12 cellular contexts compared by ENCODE assay signal in genomic region chr22:37569009-37569920, GRCh38. TPM values are rescaled to one million over a fixed set of nuclear protein-coding genes. Genes with fewer than 3 reads are reported as not detected.
DNase-seq lines count a peak whose midpoint lies in the region; ATAC-seq and TF ChIP-seq lines count a peak whose summit lies in the region.
"Had no signal": no experiment of that assay in that cellular context is flagged by ENCODE, and none has a peak within 500 bp of the region (broad histone marks: within the 10 kb centered on the region; RNA-seq: fewer than 3 reads in every experiment).

No MANE protein-coding gene starts in this region.

- H3K36me3 ChIP-seq in BLaER1, result no peaks in the 10 kb centered on the region
- no peaks in the 10 kb centered on the region for H3K36me3 ChIP-seq in Panc1 (ENCODE audit: control insufficient read depth, insufficient read depth, low read length)
- no peaks in the 10 kb centered on the region for H3K36me3 ChIP-seq in hepatocyte (replicated peaks; ENCODE audit: insufficient read depth, low read depth)
- peaks cover 5 to 20% of the 10 kb centered on the region in 2 donors for H3K36me3 ChIP-seq in muscle layer of duodenum (ENCODE audit: control insufficient read depth in 1 of 2, insufficient read depth in 2 of 2, low read length in 2 of 2)
- H3K36me3 ChIP-seq in GM23248 (ENCODE audit: low read depth), result peaks cover 32% of the 10 kb centered on the region; the same call in 1 of the 2 replicates

- no peaks in the 10 kb centered on the region for H3K27me3 ChIP-seq in BLaER1
- H3K27me3 ChIP-seq in Panc1 (ENCODE audit: control insufficient read depth, insufficient read depth, low read length), result no peaks in the 10 kb centered on the region
- no peaks in the 10 kb centered on the region for H3K27me3 ChIP-seq in hepatocyte
- no peaks in the 10 kb centered on the region for H3K27me3 ChIP-seq in muscle layer of duodenum (ENCODE audit: low read depth, low read length)
- H3K27me3 ChIP-seq in GM23248 (replicated peaks; ENCODE audit: insufficient read depth), result no peaks in the 10 kb centered on the region

- H3K4me3 ChIP-seq in BLaER1, result no peak overlapping the region
- no peak overlapping the region for H3K4me3 ChIP-seq in Panc1 (ENCODE audit: low read depth in 2 of 2, low read length in 2 of 2)
- H3K4me3 ChIP-seq in hepatocyte, result no peak overlapping the region
- H3K4me3 ChIP-seq in muscle layer of duodenum (ENCODE audit: low read depth in 1 of 2, low read length in 2 of 2), result no peak overlapping the region
- no peak overlapping the region for H3K4me3 ChIP-seq in GM23248

- intact Hi-C loops in Panc1 (cut with micrococcal nuclease; ENCODE audit: unreplicated experiment), result no loop called here

- in situ Hi-C loops in Panc1 (cut with HindIII; ENCODE audit: low pct_unique_long_range_greater_than_20kb, low sequenced_read_pairs) (no loop called here), GM23248 (cut with MboI) (no loop called here)

- DNase-seq in Panc1 (ENCODE audit: low read depth, low spot score) (no peak), hepatocyte (ENCODE audit: low spot score) (peak; percentile 88), dedifferentiated amniotic fluid mesenchymal stem cell (ENCODE audit: extremely low spot score) (no peak), GM23248 (no peak)
- DNase-seq in activated T-cell treated with anti-CD3 and anti-CD28 coated beads, Interleukin-2, amount 50 U/mL, for 72 hours, result no peak
- DNase-seq: activated CD4-positive, alpha-beta T cell treated with anti-CD3 and anti-CD28 coated beads for 1 hour; NCI-H446 had no signal

- no peaks in the 10 kb centered on the region for H3K36me3 Mint-ChIP-seq in activated T-cell treated with anti-CD3 and anti-CD28 coated beads, Interleukin-2, amount 50 U/mL, for 72 hours (ENCODE audit: insufficient read depth in 2 of 2)

- H3K27ac ChIP-seq in BLaER1 (no peak overlapping the region), Panc1 (ENCODE audit: low read length) (no peak overlapping the region), hepatocyte (peak overlapping the region; percentile 91), muscle layer of duodenum (ENCODE audit: low read length) (peak overlapping the region; percentile 36), GM23248 (no peak overlapping the region)

- POLR2A ChIA-PET in Panc1 (lab: Charles Lee), result interaction anchor here (0.8 kb wide), 1 partner anchor 340 kb away, joined by 3 read pairs; no protein-coding TSS in a partner anchor

- CTCF ChIA-PET in Panc1 (lab: Charles Lee), result no interaction called here

- no peak for TF ChIP-seq POLR2A in GM18505 (IDR thresholded peaks at IDR 0.05; ENCODE audit: borderline replicate concordance, extremely low read depth, insufficient read depth, insufficient read length)

- H3K27me3 Mint-ChIP-seq in activated T-cell treated with anti-CD3 and anti-CD28 coated beads, Interleukin-2, amount 50 U/mL, for 72 hours (ENCODE audit: low read depth), result no peaks in the 10 kb centered on the region

- BruUV-seq in Panc1 (replicated peaks; lab: Mats Ljungman, UMichigan), result TSS peak; percentile 35

- H2AFZ ChIP-seq in hepatocyte, result no peak overlapping the region
- H2AFZ ChIP-seq in GM23248, result no peak overlapping the region

- H4K20me1 ChIP-seq in BLaER1 (peaks cover 7% of the 10 kb centered on the region; the same call in 1 of the 2 replicates), hepatocyte (ENCODE audit: insufficient read depth, poor library complexity, severe bottlenecking) (peaks cover 18% of the 10 kb centered on the region), GM23248 (ENCODE audit: insufficient read depth) (peaks cover 10% of the 10 kb centered on the region; the same call in 1 of the 2 replicates)

- no peaks in the 10 kb centered on the region for H3K9me3 Mint-ChIP-seq in activated T-cell treated with anti-CD3 and anti-CD28 coated beads, Interleukin-2, amount 50 U/mL, for 72 hours

- H3K9me2 ChIP-seq in hepatocyte (replicated peaks; ENCODE audit: insufficient read depth) (no peaks in the 10 kb centered on the region), GM23248 (ENCODE audit: insufficient read depth) (no peaks in the 10 kb centered on the region)

- H3K9ac ChIP-seq in BLaER1, result no peak overlapping the region
- no peak overlapping the region for H3K9ac ChIP-seq in GM23248

- H3K4me1 ChIP-seq in BLaER1 (peaks cover 61% of the 10 kb centered on the region), Panc1 (ENCODE audit: control insufficient read depth, insufficient read depth, low read length) (peaks cover 27% of the 10 kb centered on the region), hepatocyte (ENCODE audit: insufficient read depth) (peaks cover 33% of the 10 kb centered on the region), muscle layer of duodenum (ENCODE audit: control insufficient read depth in 1 of 2, insufficient read depth in 2 of 2, low read length in 2 of 2) (peaks cover 13 to 32% of the 10 kb centered on the region in 2 donors), GM23248 (ENCODE audit: insufficient read depth) (peaks cover 16% of the 10 kb centered on the region)

- H3K9me3 ChIP-seq in BLaER1, result no peaks in the 10 kb centered on the region
- H3K9me3 ChIP-seq in Panc1 (ENCODE audit: control insufficient read depth, insufficient read depth, low read depth, low read length), result no peaks in the 10 kb centered on the region
- H3K9me3 ChIP-seq in hepatocyte (ENCODE audit: low read depth), result no peaks in the 10 kb centered on the region
- no peaks in the 10 kb centered on the region for H3K9me3 ChIP-seq in muscle layer of duodenum (ENCODE audit: control insufficient read depth in 1 of 2, low read length in 2 of 2)
- no peaks in the 10 kb centered on the region for H3K9me3 ChIP-seq in GM23248 (ENCODE audit: low read depth)

- H3F3A ChIP-seq in GM23248 (ENCODE audit: insufficient read depth), result peaks cover 57% of the 10 kb centered on the region

- ATAC-seq in Panc1 (peak; percentile 23), GM18505 (IDR thresholded peaks at IDR 0.05; ENCODE audit: unreplicated experiment) (no peak)
- ATAC-seq in activated T-cell treated with anti-CD3 and anti-CD28 coated beads, Interleukin-2, amount 50 U/mL, for 72 hours (replicated peaks in 1 of 2), result no peak

- H3K4me3 Mint-ChIP-seq in activated T-cell treated with anti-CD3 and anti-CD28 coated beads, Interleukin-2, amount 50 U/mL, for 72 hours, result no peak overlapping the region

- H3K27ac Mint-ChIP-seq in activated T-cell treated with anti-CD3 and anti-CD28 coated beads, Interleukin-2, amount 50 U/mL, for 72 hours, result no peak overlapping the region

- no peak for TF ChIP-seq CTCF in Panc1 (IDR thresholded peaks at IDR 0.05)
- no peak for TF ChIP-seq CTCF in hepatocyte (IDR thresholded peaks at IDR 0.05; ENCODE audit: poor library complexity)

- H3K79me2 ChIP-seq in hepatocyte (peaks cover 40% of the 10 kb centered on the region), GM23248 (ENCODE audit: insufficient read depth) (peaks cover 63% of the 10 kb centered on the region)

- peaks cover 15% of the 10 kb centered on the region for H3K4me1 Mint-ChIP-seq in activated T-cell treated with anti-CD3 and anti-CD28 coated beads, Interleukin-2, amount 50 U/mL, for 72 hours (ENCODE audit: low read depth)

- peak overlapping the region; percentile 55 for H3K4me2 ChIP-seq in BLaER1
- H3K4me2 ChIP-seq in hepatocyte, result peak overlapping the region; percentile 48
- H3K4me2 ChIP-seq in GM23248 (ENCODE audit: unreplicated experiment), result no peak overlapping the region

- WGBS in hepatocyte (ENCODE audit: low lambda C conversion rate, missing lambda C conversion rate), result 34% methylated on average over 18 of the region's 21 CpGs
- WGBS in GM23248 (ENCODE audit: low coverage in 1 of 2, low lambda C conversion rate in 2 of 2, missing lambda C conversion rate in 2 of 2), 2 experiments, result 58 to 71% methylated on average over 16 to 21 of the region's 21 CpGs

RNA-seq across cellular contexts. Expression of gene CDC42EP1, which starts 9.0 kb away (rescaled TPM):
- 62.5 TPM for total RNA-seq in Panc1 (2021; ENCODE audit: unreplicated experiment)
- polyA plus RNA-seq in Panc1 (2012; ENCODE audit: insufficient read length), result 91.2 TPM
- 31.4 and 34.6 TPM in 2 replicates for total RNA-seq in hepatocyte
- 146 and 149 TPM in 2 replicates for polyA plus RNA-seq in hepatocyte
- total RNA-seq in activated T-cell treated with anti-CD3 and anti-CD28 coated beads, Interleukin-2, amount 50 U/mL, for 72 hours, result 1 to 10 TPM; 4.0 to 4.6 TPM
- 59.7 and 83.8 TPM in 2 replicates for total RNA-seq in GM23248 (2014; rRNA removed; shearing (Covaris generic))
- polyA plus RNA-seq in GM23248 (2016; fragmentation: Nextera tagmentation; extraction: Ambion mirVana), result 122 and 130 TPM in 2 replicates

RNA-seq across cellular contexts. Expression of gene LGALS2, which starts 10.6 kb away (rescaled TPM):
- not detected for total RNA-seq in Panc1 (2021; ENCODE audit: unreplicated experiment)
- polyA plus RNA-seq in Panc1 (2012; ENCODE audit: insufficient read length), result not detected
- 60.1 and 80.9 TPM in 2 replicates for total RNA-seq in hepatocyte
- polyA plus RNA-seq in hepatocyte, result 115 and 125 TPM in 2 replicates
- total RNA-seq in activated T-cell treated with anti-CD3 and anti-CD28 coated beads, Interleukin-2, amount 50 U/mL, for 72 hours, result not detected
- total RNA-seq in GM23248 (2014; rRNA removed; shearing (Covaris generic)), result not detected in 2 replicates
- 0.35 and 0.91 TPM in 2 replicates for polyA plus RNA-seq in GM23248 (2016; fragmentation: Nextera tagmentation; extraction: Ambion mirVana)
- total RNA-seq: renal cortical epithelial cell, SK-MEL-5 had no signal

RNA-seq across cellular contexts. Expression of gene GGA1, which starts 39.4 kb away (rescaled TPM):
- total RNA-seq in Panc1 (2021; ENCODE audit: unreplicated experiment), result 45.4 TPM
- 42.9 TPM for polyA plus RNA-seq in Panc1 (2012; ENCODE audit: insufficient read length)
- total RNA-seq in hepatocyte, result 25.5 and 30.2 TPM in 2 replicates
- polyA plus RNA-seq in hepatocyte, result 51.5 and 75.3 TPM in 2 replicates
- total RNA-seq in activated T-cell treated with anti-CD3 and anti-CD28 coated beads, Interleukin-2, amount 50 U/mL, for 72 hours, result 10 to 100 TPM; 81.5 to 96.2 TPM
- total RNA-seq in GM23248 (2014; rRNA removed; shearing (Covaris generic)), result 29.7 and 36.9 TPM in 2 replicates
- polyA plus RNA-seq in GM23248 (2016; fragmentation: Nextera tagmentation; extraction: Ambion mirVana), result 29.7 and 29.9 TPM in 2 replicates

RNA-seq across cellular contexts. Expression of gene CARD10, which starts 50.0 kb away (rescaled TPM):
- total RNA-seq in Panc1 (2021; ENCODE audit: unreplicated experiment) (43.1 TPM), hepatocyte (19.1 and 23.4 TPM in 2 replicates)
- polyA plus RNA-seq in Panc1 (2012; ENCODE audit: insufficient read length), result 49.6 TPM
- polyA plus RNA-seq in hepatocyte (28.7 and 31.2 TPM in 2 replicates), GM23248 (2016; fragmentation: Nextera tagmentation; extraction: Ambion mirVana) (2.7 and 2.8 TPM in 2 replicates)
- total RNA-seq in activated T-cell treated with anti-CD3 and anti-CD28 coated beads, Interleukin-2, amount 50 U/mL, for 72 hours, result under 1 TPM in 1 of 2 donors, not detected in 1; 0.25 TPM
- total RNA-seq in GM23248 (2014; rRNA removed; shearing (Covaris generic)), result 4.4 and 8.3 TPM in 2 replicates

Comparison
In these comparisons a context has a peak if more than half of its experiments do, and no peak if none do; other contexts are left out.
1. H3K27ac ChIP-seq: peak in hepatocyte (single experiment) and muscle layer of duodenum (single experiment); none in BLaER1 (single experiment), Panc1 (single experiment) and GM23248 (single experiment).
2. RNA of gene LGALS2, which starts 10.6 kb away (total RNA-seq): 60.1 to 80.9 TPM in hepatocyte; not detected in Panc1 (single experiment), not detected in activated T-cell treated with anti-CD3 and anti-CD28 coated beads, Interleukin-2, amount 50 U/mL, for 72 hours and not detected in GM23248; every median in the first group is over 10 times any median in the second.